Comparison of ENCODE assay signal across 1 cellular context in the genomic region with DNA sequence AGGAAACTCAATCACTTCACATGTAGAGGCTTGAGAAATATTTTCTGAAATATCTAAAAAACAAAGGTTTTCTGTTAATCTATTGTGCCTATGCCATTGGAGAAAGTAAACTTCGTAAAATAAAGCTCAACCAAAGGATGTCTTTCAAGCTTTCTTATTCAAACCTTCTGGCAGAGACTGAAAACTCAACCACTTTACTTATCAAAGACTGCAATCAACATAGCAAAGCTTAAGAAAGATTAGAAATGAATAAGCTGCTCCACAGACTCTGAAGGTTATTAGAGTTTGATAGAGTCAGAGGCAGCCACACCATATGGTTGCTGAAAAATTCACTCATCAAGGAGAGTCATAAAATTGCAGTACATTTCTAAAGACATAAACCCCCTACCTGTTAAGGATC.
TF ChIP-seq lines count a peak whose summit lies in the region.

No MANE protein-coding gene starts in this region.

TF ChIP-seq in GM23338, 12 proteins besides CTCF, POLR2A, EP300 and RAD21 (continued from another document):
- TF ChIP-seq, protein P1, sequence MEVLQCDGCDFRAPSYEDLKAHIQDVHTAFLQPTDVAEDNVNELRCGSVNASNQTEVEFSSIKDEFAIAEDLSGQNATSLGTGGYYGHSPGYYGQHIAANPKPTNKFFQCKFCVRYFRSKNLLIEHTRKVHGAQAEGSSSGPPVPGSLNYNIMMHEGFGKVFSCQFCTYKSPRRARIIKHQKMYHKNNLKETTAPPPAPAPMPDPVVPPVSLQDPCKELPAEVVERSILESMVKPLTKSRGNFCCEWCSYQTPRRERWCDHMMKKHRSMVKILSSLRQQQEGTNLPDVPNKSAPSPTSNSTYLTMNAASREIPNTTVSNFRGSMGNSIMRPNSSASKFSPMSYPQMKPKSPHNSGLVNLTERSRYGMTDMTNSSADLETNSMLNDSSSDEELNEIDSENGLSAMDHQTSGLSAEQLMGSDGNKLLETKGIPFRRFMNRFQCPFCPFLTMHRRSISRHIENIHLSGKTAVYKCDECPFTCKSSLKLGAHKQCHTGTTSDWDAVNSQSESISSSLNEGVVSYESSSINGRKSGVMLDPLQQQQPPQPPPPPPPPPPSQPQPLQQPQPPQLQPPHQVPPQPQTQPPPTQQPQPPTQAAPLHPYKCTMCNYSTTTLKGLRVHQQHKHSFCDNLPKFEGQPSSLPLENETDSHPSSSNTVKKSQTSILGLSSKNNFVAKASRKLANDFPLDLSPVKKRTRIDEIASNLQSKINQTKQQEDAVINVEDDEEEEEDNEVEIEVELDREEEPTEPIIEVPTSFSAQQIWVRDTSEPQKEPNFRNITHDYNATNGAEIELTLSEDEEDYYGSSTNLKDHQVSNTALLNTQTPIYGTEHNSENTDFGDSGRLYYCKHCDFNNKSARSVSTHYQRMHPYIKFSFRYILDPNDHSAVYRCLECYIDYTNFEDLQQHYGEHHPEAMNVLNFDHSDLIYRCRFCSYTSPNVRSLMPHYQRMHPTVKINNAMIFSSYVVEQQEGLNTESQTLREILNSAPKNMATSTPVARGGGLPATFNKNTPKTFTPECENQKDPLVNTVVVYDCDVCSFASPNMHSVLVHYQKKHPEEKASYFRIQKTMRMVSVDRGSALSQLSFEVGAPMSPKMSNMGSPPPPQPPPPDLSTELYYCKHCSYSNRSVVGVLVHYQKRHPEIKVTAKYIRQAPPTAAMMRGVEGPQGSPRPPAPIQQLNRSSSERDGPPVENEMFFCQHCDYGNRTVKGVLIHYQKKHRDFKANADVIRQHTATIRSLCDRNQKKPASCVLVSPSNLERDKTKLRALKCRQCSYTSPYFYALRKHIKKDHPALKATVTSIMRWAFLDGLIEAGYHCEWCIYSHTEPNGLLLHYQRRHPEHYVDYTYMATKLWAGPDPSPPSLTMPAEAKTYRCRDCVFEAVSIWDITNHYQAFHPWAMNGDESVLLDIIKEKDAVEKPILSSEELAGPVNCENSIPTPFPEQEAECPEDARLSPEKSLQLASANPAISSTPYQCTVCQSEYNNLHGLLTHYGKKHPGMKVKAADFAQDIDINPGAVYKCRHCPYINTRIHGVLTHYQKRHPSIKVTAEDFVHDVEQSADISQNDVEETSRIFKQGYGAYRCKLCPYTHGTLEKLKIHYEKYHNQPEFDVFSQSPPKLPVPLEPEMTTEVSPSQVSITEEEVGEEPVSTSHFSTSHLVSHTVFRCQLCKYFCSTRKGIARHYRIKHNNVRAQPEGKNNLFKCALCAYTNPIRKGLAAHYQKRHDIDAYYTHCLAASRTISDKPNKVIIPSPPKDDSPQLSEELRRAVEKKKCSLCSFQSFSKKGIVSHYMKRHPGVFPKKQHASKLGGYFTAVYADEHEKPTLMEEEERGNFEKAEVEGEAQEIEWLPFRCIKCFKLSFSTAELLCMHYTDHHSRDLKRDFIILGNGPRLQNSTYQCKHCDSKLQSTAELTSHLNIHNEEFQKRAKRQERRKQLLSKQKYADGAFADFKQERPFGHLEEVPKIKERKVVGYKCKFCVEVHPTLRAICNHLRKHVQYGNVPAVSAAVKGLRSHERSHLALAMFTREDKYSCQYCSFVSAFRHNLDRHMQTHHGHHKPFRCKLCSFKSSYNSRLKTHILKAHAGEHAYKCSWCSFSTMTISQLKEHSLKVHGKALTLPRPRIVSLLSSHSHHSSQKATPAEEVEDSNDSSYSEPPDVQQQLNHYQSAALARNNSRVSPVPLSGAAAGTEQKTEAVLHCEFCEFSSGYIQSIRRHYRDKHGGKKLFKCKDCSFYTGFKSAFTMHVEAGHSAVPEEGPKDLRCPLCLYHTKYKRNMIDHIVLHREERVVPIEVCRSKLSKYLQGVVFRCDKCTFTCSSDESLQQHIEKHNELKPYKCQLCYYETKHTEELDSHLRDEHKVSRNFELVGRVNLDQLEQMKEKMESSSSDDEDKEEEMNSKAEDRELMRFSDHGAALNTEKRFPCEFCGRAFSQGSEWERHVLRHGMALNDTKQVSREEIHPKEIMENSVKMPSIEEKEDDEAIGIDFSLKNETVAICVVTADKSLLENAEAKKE (CRISPR knock-in tag; IDR thresholded peaks at IDR 0.05), result no peak
